ENCODE assay signal across 8 cellular contexts in genomic region chr3:122415104-122415744, GRCh38. TPM values are rescaled to one million over a fixed set of nuclear protein-coding genes. Genes with fewer than 3 reads are reported as not detected.
A peak's percentile ranks its signal among the peaks of the same experiment; 100 is the strongest.
DNase-seq lines count a peak whose midpoint lies in the region; ATAC-seq and TF ChIP-seq lines count a peak whose summit lies in the region.

No MANE protein-coding gene starts in this region.

- H3K4me3 Mint-ChIP-seq in activated CD8-positive, alpha-beta T cell treated with anti-CD3 and anti-CD28 coated beads, Interleukin-2, amount 10 ng/mL, durations not matched to agents 7 days and 5 days: peak overlapping the region; percentile 96

- no CpG with 5 or more reads among the region's 10 CpGs for WGBS in neuronal stem cell (ENCODE audit: extremely low coverage in 2 of 2, insufficient read length in 2 of 2, insufficient replicate concordance in 1 of 2), 2 donors

- no peak overlapping the region for H4K91ac ChIP-seq in neuronal stem cell (ENCODE audit: low read depth, low read length, poor library complexity)

- H3K4me1 Mint-ChIP-seq in activated CD8-positive, alpha-beta T cell treated with anti-CD3 and anti-CD28 coated beads, Interleukin-2, amount 10 ng/mL, durations not matched to agents 7 days and 5 days (ENCODE audit: low read depth): peaks cover 51% of the 10 kb centered on the region

- H3K27ac Mint-ChIP-seq in activated CD8-positive, alpha-beta T cell treated with anti-CD3 and anti-CD28 coated beads, Interleukin-2, amount 10 ng/mL, durations not matched to agents 7 days and 5 days: peak overlapping the region; percentile 99

- no peak overlapping the region for H3K18ac ChIP-seq in neuronal stem cell (ENCODE audit: low read length)

- no peaks in the 10 kb centered on the region for H3K9me3 Mint-ChIP-seq in activated CD8-positive, alpha-beta T cell treated with anti-CD3 and anti-CD28 coated beads, Interleukin-2, amount 10 ng/mL, durations not matched to agents 7 days and 5 days (ENCODE audit: insufficient read depth)

- TF ChIP-seq CTCF in GM20000 (IDR thresholded peaks at IDR 0.05; ENCODE audit: extremely low read depth, missing control alignments): no peak

- no peak overlapping the region for H3K4ac ChIP-seq in neuronal stem cell (ENCODE audit: low read length)

- no peak overlapping the region for H4K8ac ChIP-seq in neuronal stem cell (ENCODE audit: low read depth, low read length)

- H3K36me3 ChIP-seq in BLaER1 treated with 17β-estradiol and CSF1 and Interleukin-3, amounts not matched to agents 10 nM and 100 nM: peaks cover 12 to 35% (median 27%) of the 10 kb centered on the region in 11 experiments; a peak in 18 of 22 replicates
- H3K36me3 ChIP-seq in neuronal stem cell (replicated peaks in 1 of 2; ENCODE audit: control insufficient read depth in 2 of 2, insufficient read depth in 2 of 2, low read length in 2 of 2): peaks cover 0 to 42% of the 10 kb centered on the region in 2 donors

- peak overlapping the region; percentile 79 to 90 (median 83) for H3K27ac ChIP-seq in BLaER1 treated with 17β-estradiol and CSF1 and Interleukin-3, amounts not matched to agents 10 nM and 100 nM
- no peak overlapping the region for H3K27ac ChIP-seq in neuronal stem cell (replicated peaks; ENCODE audit: low read length)

- no peak overlapping the region for H2BK120ac ChIP-seq in neuronal stem cell (ENCODE audit: low read depth, low read length)

- peaks cover 4% of the 10 kb centered on the region for H3K79me1 ChIP-seq in neuronal stem cell (ENCODE audit: low read depth, low read length)

- ATAC-seq in activated CD8-positive, alpha-beta T cell treated with anti-CD3 and anti-CD28 coated beads, Interleukin-2, amount 10 ng/mL, durations not matched to agents 7 days and 5 days: peak; percentile 58

- H3K14ac ChIP-seq in neuronal stem cell (ENCODE audit: low read length): no peak overlapping the region

- H2BK15ac ChIP-seq in neuronal stem cell (ENCODE audit: low read length): no peak overlapping the region

- H2BK5ac ChIP-seq in neuronal stem cell (ENCODE audit: low read length): no peak overlapping the region

- H3K23ac ChIP-seq in neuronal stem cell (ENCODE audit: low read depth, low read length, poor library complexity): no peak overlapping the region

- peak overlapping the region; percentile 76 to 90 (median 84) for H3K4me3 ChIP-seq in BLaER1 treated with 17β-estradiol and CSF1 and Interleukin-3, amounts not matched to agents 10 nM and 100 nM
- H3K4me3 ChIP-seq in neuronal stem cell (ENCODE audit: low read length in 2 of 2): peak overlapping the region; percentile 70 to 85

- H3K9ac ChIP-seq in BLaER1 treated with 17β-estradiol and CSF1 and Interleukin-3, amounts not matched to agents 10 nM and 100 nM: peak overlapping the region; percentile 80 to 89 (median 84)
- H3K9ac ChIP-seq in neuronal stem cell (ENCODE audit: low read depth, low read length, poor library complexity): peak overlapping the region; percentile 46

- no peaks in the 10 kb centered on the region for H3K9me3 ChIP-seq in BLaER1 treated with 17β-estradiol and CSF1 and Interleukin-3, amounts not matched to agents 10 nM and 100 nM (replicated peaks in 1 of 11)
- no peaks in the 10 kb centered on the region for H3K9me3 ChIP-seq in neuronal stem cell (replicated peaks in 1 of 2; ENCODE audit: control insufficient read depth in 2 of 2, insufficient read depth in 1 of 2, low read depth in 1 of 2, low read length in 2 of 2)

- peaks cover 0 to 2% (median 0%) of the 10 kb centered on the region in 11 experiments; a peak in 1 of 22 replicates for H4K20me1 ChIP-seq in BLaER1 treated with 17β-estradiol and CSF1 and Interleukin-3, amounts not matched to agents 10 nM and 100 nM

- H2BK12ac ChIP-seq in neuronal stem cell (ENCODE audit: low read length): no peak overlapping the region

- POLR2A ChIA-PET in activated CD8-positive, alpha-beta T cell treated with anti-CD3 and anti-CD28 coated beads, Interleukin-2, amount 10 ng/mL, durations not matched to agents 7 days and 5 days (lab: Charles Lee): interaction anchor here (0.6 to 3.6 kb wide), 12 partner anchors 10 to 870 kb away, joined by 3 to 33 read pairs (median 6); partner anchors contain the start of genes DTX3L, FAM162A, KPNA1 and MIX23

- H3K4me1 ChIP-seq in BLaER1 treated with 17β-estradiol and CSF1 and Interleukin-3, amounts not matched to agents 10 nM and 100 nM: peaks cover 19 to 54% (median 34%) of the 10 kb centered on the region in 10 experiments
- H3K4me1 ChIP-seq in neuronal stem cell (ENCODE audit: control insufficient read depth in 2 of 2, insufficient read depth in 1 of 2, low read depth in 1 of 2, low read length in 2 of 2): peaks cover 5 to 11% of the 10 kb centered on the region in 2 donors

- no peaks in the 10 kb centered on the region for H3K27me3 ChIP-seq in BLaER1 treated with 17β-estradiol and CSF1 and Interleukin-3, amounts not matched to agents 10 nM and 100 nM
- H3K27me3 ChIP-seq in neuronal stem cell (ENCODE audit: control insufficient read depth in 3 of 3, insufficient read depth in 3 of 3, low read depth in 1 of 3, low read length in 3 of 3): no peaks in the 10 kb centered on the region

- peak overlapping the region; percentile 81 to 98 (median 89) for H3K4me2 ChIP-seq in BLaER1 treated with 17β-estradiol and CSF1 and Interleukin-3, amounts not matched to agents 10 nM and 100 nM
- peak overlapping the region; percentile 67 for H3K4me2 ChIP-seq in neuronal stem cell (ENCODE audit: insufficient read depth, low read length, poor library complexity, severe bottlenecking)

- no peaks in the 10 kb centered on the region for H3K27me3 Mint-ChIP-seq in activated CD8-positive, alpha-beta T cell treated with anti-CD3 and anti-CD28 coated beads, Interleukin-2, amount 10 ng/mL, durations not matched to agents 7 days and 5 days (ENCODE audit: low read depth)

- DNase-seq in GM20000 (ENCODE audit: low spot score) (peak; percentile 69), HPDE6-E6E7 (ENCODE audit: extremely low spot score) (peak; percentile 52), fibroblast of peridontal ligament (ENCODE audit: extremely low read depth) (peak; percentile 43), neuronal stem cell (ENCODE audit: low spot score) (no peak), NCI-H526 (lab: John Stamatoyannopoulos, UW) (no peak), NCI-H1105 treated with DMSO at 0.1 percent for 48 hours (lab: John Stamatoyannopoulos, UW) (no peak)
- peak; percentile 70 for DNase-seq in activated CD8-positive, alpha-beta T cell treated with anti-CD3 and anti-CD28 coated beads, Interleukin-2, amount 10 ng/mL, durations not matched to agents 7 days and 5 days

- CTCF ChIA-PET in activated CD8-positive, alpha-beta T cell treated with anti-CD3 and anti-CD28 coated beads, Interleukin-2, amount 10 ng/mL, durations not matched to agents 7 days and 5 days (lab: Charles Lee): interaction anchor here (1.2 to 5.0 kb wide), 6 partner anchors 7 to 264 kb away, joined by 3 to 50 read pairs (median 15); partner anchors contain the start of genes FAM162A, MIX23 and PARP14

- H3K36me3 Mint-ChIP-seq in activated CD8-positive, alpha-beta T cell treated with anti-CD3 and anti-CD28 coated beads, Interleukin-2, amount 10 ng/mL, durations not matched to agents 7 days and 5 days (ENCODE audit: low read depth): peaks cover 40% of the 10 kb centered on the region

- peak overlapping the region; percentile 89 for H2AFZ ChIP-seq in neuronal stem cell (ENCODE audit: low read length)

- no peak overlapping the region for H2AK5ac ChIP-seq in neuronal stem cell (ENCODE audit: low read depth, low read length)

RNA-seq across cellular contexts. Expression of gene WDR5B, which starts 0.6 kb away (rescaled TPM):
- 1 to 10 TPM; 4.5 to 5.1 TPM for total RNA-seq in activated CD8-positive, alpha-beta T cell treated with anti-CD3 and anti-CD28 coated beads, Interleukin-2, amount 10 ng/mL, durations not matched to agents 7 days and 5 days
- 4.6 TPM for polyA plus RNA-seq in neuronal stem cell (2013, experiment 1 of 2)
- polyA plus RNA-seq in neuronal stem cell (2013, experiment 2 of 2): 4.8 TPM

RNA-seq across cellular contexts. Expression of gene FAM162A, which starts 31.2 kb away (rescaled TPM):
- total RNA-seq in activated CD8-positive, alpha-beta T cell treated with anti-CD3 and anti-CD28 coated beads, Interleukin-2, amount 10 ng/mL, durations not matched to agents 7 days and 5 days: 10 to 100 TPM; 78.0 to 78.4 TPM
- 13.4 TPM for polyA plus RNA-seq in neuronal stem cell (2013, experiment 1 of 2)
- polyA plus RNA-seq in neuronal stem cell (2013, experiment 2 of 2): 12.8 TPM

RNA-seq across cellular contexts. Expression of gene MIX23, which starts 32.2 kb away (rescaled TPM):
- 10 to 100 TPM; 40.0 to 47.3 TPM for total RNA-seq in activated CD8-positive, alpha-beta T cell treated with anti-CD3 and anti-CD28 coated beads, Interleukin-2, amount 10 ng/mL, durations not matched to agents 7 days and 5 days
- polyA plus RNA-seq in neuronal stem cell (2013, experiment 1 of 2): 45.6 TPM
- polyA plus RNA-seq in neuronal stem cell (2013, experiment 2 of 2): 45.7 TPM

Comparison
In these comparisons a context has a peak if more than half of its experiments do, and no peak if none do; other contexts are left out.
1. DNase-seq: peak in GM20000 (single experiment), HPDE6-E6E7 (single experiment), activated CD8-positive, alpha-beta T cell treated with anti-CD3 and anti-CD28 coated beads, Interleukin-2, amount 10 ng/mL, durations not matched to agents 7 days and 5 days (single experiment) and fibroblast of peridontal ligament (single experiment); none in neuronal stem cell (single experiment), NCI-H526 (0 of 2) and NCI-H1105 treated with DMSO at 0.1 percent for 48 hours (single experiment).